12 cellular contexts compared by ENCODE assay signal in genomic region chr17:79220715-79221291, GRCh38.
DNase-seq lines count a peak whose midpoint lies in the region; ATAC-seq lines count a peak whose summit lies in the region.
"Had no signal": no experiment of that assay in that cellular context is flagged by ENCODE, and none has a peak within 500 bp of the region (broad histone marks: within the 10 kb centered on the region; RNA-seq: fewer than 3 reads in every experiment).

No MANE protein-coding gene starts in this region.

- H3K36me3 Mint-ChIP-seq in activated naive CD8-positive, alpha-beta T cell: no peaks in the 10 kb centered on the region

- H3K9me3 Mint-ChIP-seq in activated naive CD8-positive, alpha-beta T cell (ENCODE audit: low read depth): no peaks in the 10 kb centered on the region

- no peak overlapping the region for H3K27ac Mint-ChIP-seq in activated naive CD8-positive, alpha-beta T cell

- peak; percentile 29 for DNase-seq in AG08395 (ENCODE audit: low spot score)
- peak; percentile 50 for DNase-seq in Daoy (ENCODE audit: low read depth)
- peak; percentile 64 for DNase-seq in left kidney (ENCODE audit: low read depth, low spot score)
- no peak for DNase-seq in cerebellar nuclear complex (lab: John Stamatoyannopoulos, UW)
- DNase-seq: NCI-H2107, nucleus accumbens, SHP77 had no signal

- ATAC-seq in GM18498 (IDR thresholded peaks at IDR 0.05; ENCODE audit: unreplicated experiment): no peak
- ATAC-seq in HG03442 (IDR thresholded peaks at IDR 0.05; ENCODE audit: unreplicated experiment): no peak
- ATAC-seq in GM19324 (IDR thresholded peaks at IDR 0.05; ENCODE audit: low FRiP score, unreplicated experiment): no peak
- ATAC-seq: heart left ventricle had no signal

- peaks cover 28% of the 10 kb centered on the region for H3K27me3 Mint-ChIP-seq in activated naive CD8-positive, alpha-beta T cell

- H3K4me3 Mint-ChIP-seq in activated naive CD8-positive, alpha-beta T cell: peak overlapping the region; percentile 84

- H3K4me1 Mint-ChIP-seq in activated naive CD8-positive, alpha-beta T cell (ENCODE audit: low read depth): peaks cover 5% of the 10 kb centered on the region

Comparison
In these comparisons a context has a peak if more than half of its experiments do, and no peak if none do; other contexts are left out.
1. DNase-seq: peak in AG08395 (single experiment), Daoy (single experiment) and left kidney (single experiment); none in cerebellar nuclear complex (0 of 2).